1 cellular context compared by ENCODE assay signal in genomic region chr7:55018361-55019328, GRCh38.
TF ChIP-seq lines count a peak whose summit lies in the region.

Gene EGFR, plus strand, starts transcription at chr7:55019017. Its CDS starts 261 bp downstream, at chr7:55019278.

TF ChIP-seq in HepG2, 621 proteins besides CTCF, POLR2A, EP300 and RAD21 (continued from another document):
- no peak for TF ChIP-seq PBX2 (CRISPR knock-in tag; IDR thresholded peaks at IDR 0.05)
- no peak for TF ChIP-seq MAFF (IDR thresholded peaks at IDR 0.05; ENCODE audit: low read depth, low read length)
- no peak for TF ChIP-seq NR2F6 (IDR thresholded peaks at IDR 0.05)
- no peak for TF ChIP-seq NR2F6 (CRISPR knock-in tag; IDR thresholded peaks at IDR 0.05)
- no peak for TF ChIP-seq ZNF691 (CRISPR knock-in tag; IDR thresholded peaks at IDR 0.05; ENCODE audit: borderline replicate concordance, low read depth)
- TF ChIP-seq ZNF83 (CRISPR knock-in tag; IDR thresholded peaks at IDR 0.05; ENCODE audit: borderline replicate concordance): no peak
- 0 out of 2 replicates have a peak, but pooled peaks have one; percentile 33 for TF ChIP-seq ZMYM4 (CRISPR knock-in tag; IDR thresholded peaks at IDR 0.05)
- TF ChIP-seq GABPB1 (CRISPR knock-in tag; IDR thresholded peaks at IDR 0.05): no peak
- no peak for TF ChIP-seq ZIK1 (CRISPR knock-in tag; IDR thresholded peaks at IDR 0.05; ENCODE audit: borderline replicate concordance, low read depth)
- TF ChIP-seq HDAC2 (CRISPR knock-in tag; IDR thresholded peaks at IDR 0.05): no peak
- TF ChIP-seq ZNF414 (CRISPR knock-in tag; IDR thresholded peaks at IDR 0.05): no peak
- no peak for TF ChIP-seq ZNF761 (CRISPR knock-in tag; conservative IDR thresholded peaks at IDR 0.05)
- TF ChIP-seq HHEX (CRISPR knock-in tag; IDR thresholded peaks at IDR 0.05): no peak
- TF ChIP-seq MED1 (CRISPR knock-in tag; IDR thresholded peaks at IDR 0.05): no peak
- no peak for TF ChIP-seq KAT2B (IDR thresholded peaks at IDR 0.05; ENCODE audit: borderline replicate concordance, low read depth, low read length)
- TF ChIP-seq ATRX (CRISPR knock-in tag; IDR thresholded peaks at IDR 0.05; ENCODE audit: borderline replicate concordance): no peak
- TF ChIP-seq ZSCAN29 (CRISPR knock-in tag; conservative IDR thresholded peaks at IDR 0.05): no peak
- TF ChIP-seq ZNF225 (CRISPR knock-in tag; IDR thresholded peaks at IDR 0.05): no peak
- no peak for TF ChIP-seq ZNF232 (CRISPR knock-in tag; IDR thresholded peaks at IDR 0.05; ENCODE audit: borderline replicate concordance)
- no peak for TF ChIP-seq ZNF569 (CRISPR knock-in tag; IDR thresholded peaks at IDR 0.05; ENCODE audit: borderline replicate concordance)
- no peak for TF ChIP-seq HMGA1 (CRISPR knock-in tag; conservative IDR thresholded peaks at IDR 0.05)
- TF ChIP-seq ZFP36L1 (CRISPR knock-in tag; IDR thresholded peaks at IDR 0.05): no peak
- 0 out of 2 replicates have a peak, but pooled peaks have one; percentile 17 for TF ChIP-seq MTERF4 (CRISPR knock-in tag; IDR thresholded peaks at IDR 0.05)
- no peak for TF ChIP-seq ZNF652 (CRISPR knock-in tag; IDR thresholded peaks at IDR 0.05; ENCODE audit: borderline replicate concordance, low read depth)
- no peak for TF ChIP-seq CCDC6 (CRISPR knock-in tag; IDR thresholded peaks at IDR 0.05)
- no peak for TF ChIP-seq ZBTB4 (CRISPR knock-in tag; IDR thresholded peaks at IDR 0.05; ENCODE audit: borderline replicate concordance)
- TF ChIP-seq SKI (IDR thresholded peaks at IDR 0.05; ENCODE audit: partially characterized antibody): peak; percentile 39
- no peak for TF ChIP-seq DNMT1 (CRISPR knock-in tag; IDR thresholded peaks at IDR 0.05)
- TF ChIP-seq MEIS2 (CRISPR knock-in tag; IDR thresholded peaks at IDR 0.05): peak; percentile 48; the same call in 1 of the 2 replicates
- no peak for TF ChIP-seq SAP130 (CRISPR knock-in tag; IDR thresholded peaks at IDR 0.05; ENCODE audit: low read depth)
- no peak for TF ChIP-seq ZFP1 (CRISPR knock-in tag; IDR thresholded peaks at IDR 0.05)
- TF ChIP-seq RBFOX2 (IDR thresholded peaks at IDR 0.05; ENCODE audit: low read depth, low read length): peak; percentile 56
- TF ChIP-seq SOX13 (IDR thresholded peaks at IDR 0.05): no peak
- no peak for TF ChIP-seq SOX13 (CRISPR knock-in tag; conservative IDR thresholded peaks at IDR 0.05 in 1 of 2, IDR thresholded peaks at IDR 0.05 in 1 of 2)
- no peak for TF ChIP-seq HNRNPH1 (optimal IDR thresholded peaks at IDR 0.05; ENCODE audit: low read depth, low read length)
- peak; percentile 21; the same call in 1 of the 2 replicates for TF ChIP-seq SPEN (CRISPR knock-in tag; IDR thresholded peaks at IDR 0.05; ENCODE audit: low read depth)
- no peak for TF ChIP-seq ZBTB25 (CRISPR knock-in tag; IDR thresholded peaks at IDR 0.05)
- no peak for TF ChIP-seq PLRG1 (conservative IDR thresholded peaks at IDR 0.05)
- TF ChIP-seq NR2C2 (CRISPR knock-in tag; IDR thresholded peaks at IDR 0.05; ENCODE audit: borderline replicate concordance): no peak
- no peak for TF ChIP-seq CENPT (CRISPR knock-in tag; IDR thresholded peaks at IDR 0.05; ENCODE audit: low read depth)
- TF ChIP-seq JUN (CRISPR knock-in tag; IDR thresholded peaks at IDR 0.05): no peak
TF ChIP-seq in HepG2: peak in this region for 19.
